ENCODE assay signal across 8 cellular contexts in genomic region chr1:151968058-151968457, GRCh38. TPM values are rescaled to one million over a fixed set of nuclear protein-coding genes. Genes with fewer than 3 reads are reported as not detected.
DNase-seq lines count a peak whose midpoint lies in the region; ATAC-seq and TF ChIP-seq lines count a peak whose summit lies in the region.

No MANE protein-coding gene starts in this region.

- H3K4me1 ChIP-seq in SK-N-SH (ENCODE audit: control insufficient read depth in 1 of 2, insufficient read depth in 2 of 2, low read depth in 1 of 2, low read length in 1 of 2) (peaks cover 3 to 16% of the 10 kb centered on the region in 2 experiments), subcutaneous abdominal adipose tissue (ENCODE audit: control insufficient read depth in 5 of 5, insufficient read depth in 5 of 5, low read length in 5 of 5) (peaks cover 6 to 43% (median 22%) of the 10 kb centered on the region in 5 donors)

- ATAC-seq in HG03432 (IDR thresholded peaks at IDR 0.05; ENCODE audit: unreplicated experiment) = peak; percentile 43
- ATAC-seq in HG02970 (IDR thresholded peaks at IDR 0.05; ENCODE audit: low FRiP score, unreplicated experiment) = no peak

- H4K20me1 ChIP-seq in SK-N-SH (ENCODE audit: insufficient read depth) = no peaks in the 10 kb centered on the region

- peak; percentile 68 for TF ChIP-seq RAD21 in SK-N-SH (IDR thresholded peaks at IDR 0.05; ENCODE audit: low read length)

- no peaks in the 10 kb centered on the region for H3F3A ChIP-seq in SK-N-SH (replicated peaks; ENCODE audit: insufficient read depth)

- H3K9me3 ChIP-seq in SK-N-SH = no peaks in the 10 kb centered on the region
- no peaks in the 10 kb centered on the region for H3K9me3 ChIP-seq in subcutaneous abdominal adipose tissue (ENCODE audit: control insufficient read depth in 5 of 5, low read length in 5 of 5)

- CTCF ChIA-PET in SK-N-SH (lab: Yijun Ruan, JAX) = interaction anchor here (0.8 to 6.8 kb wide), 3 partner anchors 9 to 34 kb away, joined by 3 to 48 read pairs (median 4); no protein-coding TSS in a partner anchor

- no peak overlapping the region for H3K4me3 ChIP-seq in SK-N-SH (ENCODE audit: low read depth in 2 of 2, low read length in 1 of 2)
- no peak overlapping the region for H3K4me3 ChIP-seq in astrocyte of the cerebellum (ENCODE audit: low read depth, low read length)
- no peak overlapping the region for H3K4me3 ChIP-seq in kidney epithelial cell (ENCODE audit: low read depth, low read length)
- H3K4me3 ChIP-seq in subcutaneous abdominal adipose tissue (ENCODE audit: low read depth in 1 of 5, low read length in 5 of 5) = no peak overlapping the region

- no peak overlapping the region for H2AFZ ChIP-seq in SK-N-SH (ENCODE audit: low read depth)

- no peak overlapping the region for H3K4me2 ChIP-seq in SK-N-SH

- no peaks in the 10 kb centered on the region for H3K79me2 ChIP-seq in SK-N-SH (ENCODE audit: insufficient read depth)

- peaks cover 11% of the 10 kb centered on the region; the same call in 1 of the 2 replicates for H3K27me3 ChIP-seq in SK-N-SH (ENCODE audit: insufficient read depth)
- H3K27me3 ChIP-seq in kidney epithelial cell (ENCODE audit: control insufficient read depth, insufficient read depth, low read length) = no peaks in the 10 kb centered on the region
- H3K27me3 ChIP-seq in subcutaneous abdominal adipose tissue (ENCODE audit: control insufficient read depth in 5 of 5, insufficient read depth in 4 of 5, low read length in 5 of 5) = no peaks in the 10 kb centered on the region

- POLR2A ChIA-PET in SK-N-SH (lab: Yijun Ruan, JAX) = no interaction called here

- no peak for TF ChIP-seq EP300 in SK-N-SH (IDR thresholded peaks at IDR 0.05; ENCODE audit: borderline replicate concordance in 1 of 2, low read depth in 1 of 2, low read length in 1 of 2)

- peak; percentile 58 for DNase-seq in CD1c-positive myeloid dendritic cell (ENCODE audit: extremely low spot score)
- DNase-seq in SK-N-SH = no peak
- DNase-seq in astrocyte of the cerebellum (ENCODE audit: low read depth) = no peak
- no peak for DNase-seq in kidney epithelial cell (ENCODE audit: low read depth)
- no peak for DNase-seq in NCI-H1092 (lab: John Stamatoyannopoulos, UW)

- H3K9ac ChIP-seq in SK-N-SH (no peak overlapping the region), subcutaneous abdominal adipose tissue (ENCODE audit: low read length in 5 of 5) (no peak overlapping the region)

- H3K27ac ChIP-seq in SK-N-SH (ENCODE audit: low read depth in 2 of 2, low read length in 1 of 2) = no peak overlapping the region
- H3K27ac ChIP-seq in subcutaneous abdominal adipose tissue (ENCODE audit: low read depth, low read length) = peak overlapping the region; percentile 53

- 11% methylated on average over 4 of the region's 4 CpGs for WGBS in SK-N-SH (ENCODE audit: low lambda C conversion rate)

- TF ChIP-seq CTCF in SK-N-SH (IDR thresholded peaks at IDR 0.05) (peak; percentile 73), astrocyte of the cerebellum (IDR thresholded peaks at IDR 0.05; ENCODE audit: low read depth, low read length, missing control alignments) (peak; percentile 80), kidney epithelial cell (IDR thresholded peaks at IDR 0.05; ENCODE audit: insufficient read depth, low read length, poor library complexity, severe bottlenecking) (peak; percentile 74)

- H3K36me3 ChIP-seq in SK-N-SH (replicated peaks in 1 of 2; ENCODE audit: control insufficient read depth in 1 of 2, insufficient read depth in 2 of 2, low read length in 1 of 2) (no peaks in the 10 kb centered on the region), kidney epithelial cell (ENCODE audit: control insufficient read depth, insufficient read depth, low read length) (no peaks in the 10 kb centered on the region), subcutaneous abdominal adipose tissue (ENCODE audit: control insufficient read depth in 5 of 5, insufficient read depth in 5 of 5, low read length in 5 of 5) (no peaks in the 10 kb centered on the region)

- no peaks in the 10 kb centered on the region for H3K9me2 ChIP-seq in SK-N-SH

- in situ Hi-C loops in astrocyte of the cerebellum (cut with HindIII; ENCODE audit: low sequenced_read_pairs) = no loop called here

TF ChIP-seq in SK-N-SH, 30 proteins besides CTCF, POLR2A, EP300 and RAD21:
- TF ChIP-seq SMC3 (IDR thresholded peaks at IDR 0.05; ENCODE audit: low read depth, low read length) (peak; percentile 76), NFIC (IDR thresholded peaks at IDR 0.05; ENCODE audit: borderline replicate concordance) (no peak)

RNA-seq across cellular contexts. Expression of gene S100A10, which starts 25.6 kb away (rescaled TPM):
- polyA plus RNA-seq in SK-N-SH (2012; rRNA removed) = 141 and 161 TPM in 2 replicates
- 216 and 299 TPM in 2 replicates for polyA plus RNA-seq in SK-N-SH (2012; cell fraction: cytosol; rRNA removed)
- 49.3 and 52.3 TPM in 2 replicates for polyA plus RNA-seq in SK-N-SH (2012; cell fraction: nucleus; rRNA removed)
- 207 and 230 TPM in 2 replicates for total RNA-seq in kidney epithelial cell

RNA-seq across cellular contexts. Expression of gene THEM4, which starts 58.7 kb away (rescaled TPM):
- polyA plus RNA-seq in SK-N-SH (2012; rRNA removed) = 10.1 and 14.1 TPM in 2 replicates
- polyA plus RNA-seq in SK-N-SH (2012; cell fraction: cytosol; rRNA removed) = 13.2 and 14.4 TPM in 2 replicates
- 9.5 and 16.7 TPM in 2 replicates for polyA plus RNA-seq in SK-N-SH (2012; cell fraction: nucleus; rRNA removed)
- total RNA-seq in kidney epithelial cell = 15.4 and 21.7 TPM in 2 replicates
